ENCODE assay signal across 8 cellular contexts in genomic region chr17:75856062-75856681, GRCh38. TPM values are rescaled to one million over a fixed set of nuclear protein-coding genes. Genes with fewer than 3 reads are reported as not detected.
A peak's percentile ranks its signal among the peaks of the same experiment; 100 is the strongest.
DNase-seq lines count a peak whose midpoint lies in the region; ATAC-seq and TF ChIP-seq lines count a peak whose summit lies in the region.

No MANE protein-coding gene starts in this region.

- peaks cover 0 to 70% (median 39%) of the 10 kb centered on the region in 12 donors for H3K4me1 ChIP-seq in heart left ventricle

- peaks cover 33% of the 10 kb centered on the region for H3K4me1 Mint-ChIP-seq in activated CD8-positive, alpha-beta T cell treated with anti-CD3 and anti-CD28 coated beads for 36 hours (ENCODE audit: low read depth)

- POLR2A ChIA-PET in activated CD8-positive, alpha-beta T cell treated with anti-CD3 and anti-CD28 coated beads for 36 hours (lab: Charles Lee) = interaction anchor here (0.7 to 9.2 kb wide), 13 partner anchors 9 to 103 kb away, joined by 3 to 72 read pairs (median 7); partner anchors contain the start of genes TRIM47, TRIM65, UNC13D and UNK

- peak; percentile 3 for DNase-seq in SKM-1 treated with dmso at 0.1 percent for 144 hours (lab: John Stamatoyannopoulos, UW; ENCODE audit: unreplicated experiment)
- no peak for DNase-seq in SKM-1 (lab: John Stamatoyannopoulos, UW; ENCODE audit: unreplicated experiment)
- no peak for DNase-seq in HL-60 (ENCODE audit: low read depth in 1 of 2, low spot score in 1 of 2)
- DNase-seq in activated CD8-positive, alpha-beta T cell treated with anti-CD3 and anti-CD28 coated beads for 36 hours = peak; percentile 44
- DNase-seq in heart left ventricle = peak in 1 of 5 donors; percentile 67
- no peak for DNase-seq in retinal pigment epithelial cell (ENCODE audit: low read depth)
- no peak for DNase-seq in AG08395 (ENCODE audit: low spot score)

- H3K27ac Mint-ChIP-seq in activated CD8-positive, alpha-beta T cell treated with anti-CD3 and anti-CD28 coated beads for 36 hours = peak overlapping the region; percentile 92

- 1 to 12% (median 3%) methylated on average over 4 to 24 of the region's 24 CpGs for WGBS in heart left ventricle, 4 donors

- intact Hi-C loops in activated CD8-positive, alpha-beta T cell treated with anti-CD3 and anti-CD28 coated beads for 36 hours (cut with micrococcal nuclease) = no loop called here
- intact Hi-C loops in heart left ventricle (cut with DNase I) = loop anchor here in 4 of 10 donors (5.0 kb wide), 2 partner anchors 36 to 41 kb away; partner anchors contain the start of gene TRIM65 (in 3 of the 4)

- ATAC-seq in activated CD8-positive, alpha-beta T cell treated with anti-CD3 and anti-CD28 coated beads for 36 hours = no peak
- ATAC-seq in heart left ventricle (no peak), HG02571 (IDR thresholded peaks at IDR 0.05; ENCODE audit: unreplicated experiment) (no peak)

- H3K4me3 ChIP-seq in HL-60 (replicated peaks; ENCODE audit: insufficient read depth, low read length) (peak overlapping the region; percentile 78), heart left ventricle (peak overlapping the region; percentile 56 to 97 (median 82)), retinal pigment epithelial cell (ENCODE audit: low read length) (peak overlapping the region; percentile 85)

- H3K36me3 ChIP-seq in heart left ventricle = peaks cover 0 to 21% (median 14%) of the 10 kb centered on the region in 9 donors

- H3K4me3 Mint-ChIP-seq in activated CD8-positive, alpha-beta T cell treated with anti-CD3 and anti-CD28 coated beads for 36 hours = no peak overlapping the region

- H3K9me3 ChIP-seq in heart left ventricle = no peaks in the 10 kb centered on the region

- peaks cover 2% of the 10 kb centered on the region for H3K36me3 Mint-ChIP-seq in activated CD8-positive, alpha-beta T cell treated with anti-CD3 and anti-CD28 coated beads for 36 hours (ENCODE audit: low read depth)

- H3K27ac ChIP-seq in HL-60 (replicated peaks) (peak overlapping the region; percentile 92), heart left ventricle (peak overlapping the region; percentile 94 to 100 (median 98))

- H3K9me3 Mint-ChIP-seq in activated CD8-positive, alpha-beta T cell treated with anti-CD3 and anti-CD28 coated beads for 36 hours = no peaks in the 10 kb centered on the region

- H3K27me3 ChIP-seq in HL-60 (ENCODE audit: insufficient read depth, poor library complexity, severe bottlenecking) = no peaks in the 10 kb centered on the region
- H3K27me3 ChIP-seq in heart left ventricle = no peaks in the 10 kb centered on the region

- TF ChIP-seq POLR2A in heart left ventricle (IDR thresholded peaks at IDR 0.05) = no peak

- TF ChIP-seq CTCF in HL-60 (IDR thresholded peaks at IDR 0.05; ENCODE audit: insufficient read depth, low read length) (no peak), heart left ventricle (IDR thresholded peaks at IDR 0.05) (peak in 1 of 12 donors; percentile 33), retinal pigment epithelial cell (conservative IDR thresholded peaks at IDR 0.05; ENCODE audit: low read depth, low read length) (no peak)
- peak; percentile 53 for TF ChIP-seq CTCF in activated CD8-positive, alpha-beta T cell treated with anti-CD3 and anti-CD28 coated beads for 36 hours (IDR thresholded peaks at IDR 0.05)

- CTCF ChIA-PET in activated CD8-positive, alpha-beta T cell treated with anti-CD3 and anti-CD28 coated beads for 36 hours (lab: Charles Lee) = interaction anchor here (0.6 to 3.5 kb wide), 17 partner anchors 8 to 107 kb away, joined by 3 to 45 read pairs (median 5); partner anchors contain the start of genes GALK1, TRIM47 and TRIM65

- H3K27me3 Mint-ChIP-seq in activated CD8-positive, alpha-beta T cell treated with anti-CD3 and anti-CD28 coated beads for 36 hours = no peaks in the 10 kb centered on the region

RNA-seq across cellular contexts. Expression of gene WBP2, which starts 1.0 kb away (rescaled TPM):
- 10 to 100 TPM; 54.4 to 58.5 TPM for total RNA-seq in activated CD8-positive, alpha-beta T cell treated with anti-CD3 and anti-CD28 coated beads for 36 hours
- 100 to 1,000 TPM; 134 to 311 (median 158) TPM for total RNA-seq in heart left ventricle
- polyA plus RNA-seq in heart left ventricle = 100 to 1,000 TPM; 128 to 217 TPM

RNA-seq across cellular contexts. Expression of gene UNC13D, which starts 12.0 kb away (rescaled TPM):
- total RNA-seq in activated CD8-positive, alpha-beta T cell treated with anti-CD3 and anti-CD28 coated beads for 36 hours = 100 to 1,000 TPM; 136 to 144 TPM
- 10 to 100 TPM in 2 of 9 donors, 1 to 10 TPM in 7; 2.1 to 28.5 (median 6.0) TPM for total RNA-seq in heart left ventricle
- 1 to 10 TPM; 4.5 to 5.8 TPM for polyA plus RNA-seq in heart left ventricle

RNA-seq across cellular contexts. Expression of gene TRIM47, which starts 22.2 kb away (rescaled TPM):
- 10 to 100 TPM; 16.6 to 16.8 TPM for total RNA-seq in activated CD8-positive, alpha-beta T cell treated with anti-CD3 and anti-CD28 coated beads for 36 hours
- total RNA-seq in heart left ventricle = 10 to 100 TPM; 20.3 to 53.4 (median 31.8) TPM
- polyA plus RNA-seq in heart left ventricle = 10 to 100 TPM; 20.1 to 23.3 TPM

RNA-seq across cellular contexts. Expression of gene TRIM65, which starts 40.6 kb away (rescaled TPM):
- 10 to 100 TPM; 37.1 to 42.2 TPM for total RNA-seq in activated CD8-positive, alpha-beta T cell treated with anti-CD3 and anti-CD28 coated beads for 36 hours
- total RNA-seq in heart left ventricle = 10 to 100 TPM in 3 of 9 donors, 1 to 10 TPM in 6; 6.8 to 16.1 (median 9.5) TPM
- polyA plus RNA-seq in heart left ventricle = 10 to 100 TPM in 1 of 2 donors, 1 to 10 TPM in 1; 7.5 to 10.5 TPM

RNA-seq across cellular contexts. Expression of gene MRPL38, which starts 48.5 kb away (rescaled TPM):
- 100 to 1,000 TPM; 117 to 126 TPM for total RNA-seq in activated CD8-positive, alpha-beta T cell treated with anti-CD3 and anti-CD28 coated beads for 36 hours
- total RNA-seq in heart left ventricle = 100 to 1,000 TPM in 5 of 9 donors, 10 to 100 TPM in 4; 54.8 to 126 (median 106) TPM
- 100 to 1,000 TPM in 1 of 2 donors, 10 to 100 TPM in 1; 79.7 to 111 TPM for polyA plus RNA-seq in heart left ventricle

Comparison
In these comparisons a context has a peak if more than half of its experiments do, and no peak if none do; other contexts are left out.
1. DNase-seq: peak in SKM-1 treated with dmso at 0.1 percent for 144 hours (single experiment) and activated CD8-positive, alpha-beta T cell treated with anti-CD3 and anti-CD28 coated beads for 36 hours (single experiment); none in SKM-1 (single experiment), HL-60 (0 of 2), retinal pigment epithelial cell (single experiment) and AG08395 (single experiment).
2. RNA of gene UNC13D, which starts 12.0 kb away (total RNA-seq): 136 to 144 TPM in activated CD8-positive, alpha-beta T cell treated with anti-CD3 and anti-CD28 coated beads for 36 hours; 2.1 to 28.5 TPM in heart left ventricle; every median in the first group is over 4 times any median in the second.
3. Peak in every context shown above with its lines, with median percentiles within 50 percentile points of each other: H3K4me3 ChIP-seq.